8 cellular contexts compared by ENCODE assay signal in genomic region chr19:47158879-47159509, GRCh38. TPM values are rescaled to one million over a fixed set of nuclear protein-coding genes. Genes with fewer than 3 reads are reported as not detected.
DNase-seq lines count a peak whose midpoint lies in the region; ATAC-seq, FAIRE-seq and TF ChIP-seq lines count a peak whose summit lies in the region.

No MANE protein-coding gene starts in this region.

- H3K4me1 ChIP-seq in kidney (ENCODE audit: control insufficient read depth in 1 of 2, insufficient read depth in 1 of 2, low read depth in 1 of 2, low read length in 2 of 2) (peaks cover 15 to 16% of the 10 kb centered on the region in 2 donors), SJCRH30 (peaks cover 31% of the 10 kb centered on the region)

- H3K27me3 ChIP-seq in SJCRH30, result no peaks in the 10 kb centered on the region

- intact Hi-C loops in kidney (cut with DNase I), result loop anchor here (10.0 kb wide), 1 partner anchor 76 kb away; the partner anchor contains the start of gene BBC3

- H3K27ac ChIP-seq in KOPT-K1 (ENCODE audit: low read depth, low read length, poor library complexity, severe bottlenecking) (peak overlapping the region; percentile 41), kidney (ENCODE audit: low read depth in 2 of 2, low read length in 2 of 2) (peak overlapping the region; percentile 45 to 75), SJCRH30 (no peak overlapping the region)

- H3K4me3 ChIP-seq in kidney (ENCODE audit: low read length in 2 of 2) (no peak overlapping the region), SJCRH30 (no peak overlapping the region)

- DNase-seq in activated naive CD4-positive, alpha-beta T cell treated with Interleukin-2 at 50 U/mL for 16 hours, result peak; percentile 37
- no peak for DNase-seq in kidney
- no peak for DNase-seq in stimulated activated naive CD8-positive, alpha-beta T cell treated with anti-CD3 and anti-CD28 coated beads, Interleukin-15, Interleukin-2, amounts not matched to agents 100 U/mL and 50 U/mL, for 24 hours
- DNase-seq in SKM-1 treated with dmso at 0.1 percent for 144 hours (lab: John Stamatoyannopoulos, UW; ENCODE audit: unreplicated experiment), result no peak
- no peak for DNase-seq in SJCRH30
- no peak for DNase-seq in SHP77 treated with DMSO at 0.1 percent for 48 hours (lab: John Stamatoyannopoulos, UW)

- H3K9me3 ChIP-seq in KOPT-K1 (ENCODE audit: insufficient read depth, low read length, poor library complexity, severe bottlenecking) (no peaks in the 10 kb centered on the region), kidney (ENCODE audit: control insufficient read depth in 1 of 2, low read length in 2 of 2) (no peaks in the 10 kb centered on the region), SJCRH30 (replicated peaks) (no peaks in the 10 kb centered on the region)

- H3K36me3 ChIP-seq in KOPT-K1 (ENCODE audit: insufficient read depth, low read length) (peaks cover 94% of the 10 kb centered on the region), kidney (ENCODE audit: control insufficient read depth in 1 of 2, insufficient read depth in 2 of 2, low read length in 2 of 2) (peaks cover 4 to 11% of the 10 kb centered on the region in 2 donors), SJCRH30 (peaks cover 63% of the 10 kb centered on the region)

- no peak for TF ChIP-seq CTCF in kidney (IDR thresholded peaks at IDR 0.05; ENCODE audit: borderline replicate concordance, extremely low read depth, insufficient read depth)

- ATAC-seq in stimulated activated naive CD8-positive, alpha-beta T cell treated with anti-CD3 and anti-CD28 coated beads, Interleukin-15, Interleukin-2, amounts not matched to agents 100 U/mL and 50 U/mL, for 24 hours, result peak; percentile 91
- ATAC-seq in GM21360 (IDR thresholded peaks at IDR 0.05; ENCODE audit: unreplicated experiment), result no peak

- peak overlapping the region in 1 of 2 donors; percentile 48 for H3K9ac ChIP-seq in kidney (ENCODE audit: low read length in 2 of 2)

- no peak for FAIRE-seq in kidney (lab: Jason Lieb, UNC)

RNA-seq across cellular contexts. Expression of gene SAE1, which starts 28.4 kb away (rescaled TPM):
- total RNA-seq in kidney, result 49.4 TPM
- polyA plus RNA-seq in kidney (ENCODE audit: insufficient read depth, low read depth, low replicate concordance), result 39.5 TPM
- total RNA-seq in SJCRH30 (2014; rRNA removed; shearing (Covaris generic)), result 202 and 219 TPM in 2 replicates

RNA-seq across cellular contexts. Expression of gene ZC3H4, which starts 45.4 kb away (rescaled TPM):
- total RNA-seq in kidney, result 55.2 TPM
- 5.7 TPM for polyA plus RNA-seq in kidney (ENCODE audit: insufficient read depth, low read depth, low replicate concordance)
- total RNA-seq in SJCRH30 (2014; rRNA removed; shearing (Covaris generic)), result 19.4 and 21.2 TPM in 2 replicates
